In genomic region chr5:6712582-6713273, GRCh38 we compare ENCODE assay signal across 8 cellular contexts. TPM values are rescaled to one million over a fixed set of nuclear protein-coding genes. Genes with fewer than 3 reads are reported as not detected.
DNase-seq lines count a peak whose midpoint lies in the region; ATAC-seq and TF ChIP-seq lines count a peak whose summit lies in the region.

No MANE protein-coding gene starts in this region.

- DNase-seq in BE2C (peak; percentile 98), GM19238 (ENCODE audit: insufficient read length, low spot score) (peak; percentile 97), NCI-H510A treated with DMSO at 0.1 percent for 48 hours (lab: John Stamatoyannopoulos, UW) (peak; percentile 96), colonic mucosa (peak; percentile 95), left lung (peak; percentile 96 to 98)
- DNase-seq in activated CD4-positive, alpha-beta T cell treated with anti-CD3 and anti-CD28 coated beads for 48 hours, result peak; percentile 97
- DNase-seq in stimulated activated CD4-positive, alpha-beta T cell treated with anti-CD3 and anti-CD28 coated beads, Interleukin-2, amount 100 ng/mL, for 4 hours (ENCODE audit: low read depth), result peak; percentile 94

- H3K4me1 ChIP-seq in BE2C, result peaks cover 5% of the 10 kb centered on the region; the same call in 1 of the 2 replicates
- H3K4me1 ChIP-seq in colonic mucosa, result peaks cover 9% of the 10 kb centered on the region
- H3K4me1 ChIP-seq in left lung, result peaks cover 20 to 39% of the 10 kb centered on the region in 2 donors

- H3K27ac ChIP-seq in colonic mucosa (peak overlapping the region; percentile 95), left lung (peak overlapping the region; percentile 95 to 98)

- H3K4me3 ChIP-seq in BE2C (ENCODE audit: low read depth, low read length) (peak overlapping the region; percentile 78), colonic mucosa (peak overlapping the region; percentile 82), left lung (peak overlapping the region; percentile 80 to 83)

- H3K27me3 ChIP-seq in BE2C (no peaks in the 10 kb centered on the region), colonic mucosa (no peaks in the 10 kb centered on the region), left lung (no peaks in the 10 kb centered on the region)

- H3K9me3 ChIP-seq in BE2C (no peaks in the 10 kb centered on the region), colonic mucosa (no peaks in the 10 kb centered on the region), left lung (no peaks in the 10 kb centered on the region)

- H3K9ac ChIP-seq in colonic mucosa (ENCODE audit: low read depth in 2 of 2, low read length in 2 of 2), result peak overlapping the region; percentile 87 to 91

- TF ChIP-seq CTCF in BE2C (IDR thresholded peaks at IDR 0.05; ENCODE audit: low read depth, low read length), result no peak
- TF ChIP-seq CTCF in colonic mucosa (IDR thresholded peaks at IDR 0.05), result no peak
- TF ChIP-seq CTCF in left lung (IDR thresholded peaks at IDR 0.05), result no peak

- intact Hi-C loops in colonic mucosa (cut with DNase I) (loop anchor here (10.0 kb wide), 1 partner anchor 1288 kb away; the partner anchor contains the start of gene ICE1), left lung (cut with DNase I) (no loop called here)

- H3K36me3 ChIP-seq in BE2C (peaks cover 12% of the 10 kb centered on the region), colonic mucosa (no peaks in the 10 kb centered on the region), left lung (no peaks in the 10 kb centered on the region)

- peak; percentile 67 for ATAC-seq in HG03432 (IDR thresholded peaks at IDR 0.05; ENCODE audit: unreplicated experiment)
- peak; percentile 80 for ATAC-seq in left lung

RNA-seq across cellular contexts. Expression of gene TENT4A, which starts 0.5 kb away (rescaled TPM):
- 39.4 TPM for polyA plus RNA-seq in BE2C (2012; ENCODE audit: insufficient read depth, insufficient read length, low read depth)
- total RNA-seq in colonic mucosa (10 to 100 TPM; 17.1 to 21.9 TPM), left lung (10 to 100 TPM; 17.1 to 23.3 TPM)

Comparison
In these comparisons a context has a peak if more than half of its experiments do, and no peak if none do; other contexts are left out.
1. Peak in every context shown above with its lines: DNase-seq, ATAC-seq, H3K4me3 ChIP-seq and H3K27ac ChIP-seq.